18 cellular contexts compared by ENCODE assay signal in genomic region chrX:45577361-45577760, GRCh38.
"Had no signal": no experiment of that assay in that cellular context is flagged by ENCODE, and none has a peak within 500 bp of the region (broad histone marks: within the 10 kb centered on the region; RNA-seq: fewer than 3 reads in every experiment).

No MANE protein-coding gene starts in this region.

- H3K27ac ChIP-seq: colonic mucosa, dorsolateral prefrontal cortex, esophagus muscularis mucosa, foreskin keratinocyte, gastroesophageal sphincter, heart left ventricle, hepatocyte, left lung, lower lobe of right lung had no signal

- H3K4me3 ChIP-seq: colonic mucosa, dorsolateral prefrontal cortex, esophagus muscularis mucosa, gastroesophageal sphincter, heart left ventricle, hepatocyte, left lung, lower lobe of right lung had no signal

- DNase-seq: colonic mucosa; dermis blood vessel endothelial cell; dorsolateral prefrontal cortex; effector CD4-positive, alpha-beta T cell; effector memory CD4-positive, alpha-beta T cell; foreskin keratinocyte; heart left ventricle; hypothalamus; left cardiac atrium; left lung; left ventricle myocardium superior; lower lobe of right lung; mesendoderm; midbrain; naive thymus-derived CD4-positive, alpha-beta T cell had no signal

- ATAC-seq: foreskin keratinocyte; gastroesophageal sphincter; heart left ventricle; left cardiac atrium; left lung; left ventricle myocardium superior; lower lobe of right lung; naive thymus-derived CD4-positive, alpha-beta T cell had no signal

- H3K9me3 ChIP-seq: colonic mucosa, lower lobe of right lung had no signal
